In the genomic region with DNA sequence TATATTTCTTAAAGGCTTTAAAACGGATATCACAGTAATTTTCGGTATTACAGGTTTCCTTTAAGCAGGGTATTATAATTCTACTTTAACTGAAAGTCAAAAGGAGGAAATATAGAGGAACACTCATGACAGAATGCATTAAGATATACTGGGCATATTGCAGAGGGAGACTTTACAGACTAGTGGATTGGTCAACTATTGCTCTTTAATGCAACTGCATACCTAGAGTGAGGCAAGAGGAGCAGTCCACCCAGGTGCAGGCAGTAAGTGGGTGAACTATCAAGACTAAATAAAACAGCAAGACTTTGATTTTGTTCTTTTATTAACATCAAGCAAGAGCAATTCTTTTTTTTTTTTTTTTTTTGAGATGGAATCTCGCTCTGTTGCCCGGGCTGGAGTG, we compare ENCODE assay signal across 20 cellular contexts. TPM values are rescaled to one million over a fixed set of nuclear protein-coding genes. Genes with fewer than 3 reads are reported as not detected.
DNase-seq lines count a peak whose midpoint lies in the region; ATAC-seq, FAIRE-seq and TF ChIP-seq lines count a peak whose summit lies in the region.
"Had no signal": no experiment of that assay in that cellular context is flagged by ENCODE, and none has a peak within 500 bp of the region (broad histone marks: within the 10 kb centered on the region; RNA-seq: fewer than 3 reads in every experiment).

No MANE protein-coding gene starts in this region.

- H3K36me3 Mint-ChIP-seq in CD4-positive, CD25-positive, alpha-beta regulatory T cell, result peaks cover 12% of the 10 kb centered on the region
- H3K36me3 Mint-ChIP-seq in memory B cell, result peaks cover 8% of the 10 kb centered on the region

- no peak for TF ChIP-seq RAD21 in GM12878 (IDR thresholded peaks at IDR 0.05; ENCODE audit: insufficient read depth, low read depth, low read length)

- RAD21 ChIA-PET in GM12878 (lab: Charles Lee; ENCODE audit: unreplicated experiment), result interaction anchor here (0.7 kb wide), 1 partner anchor 12 kb away, joined by 4 read pairs; no protein-coding TSS in a partner anchor

- no peak for DNase-seq in CD4-positive, CD25-positive, alpha-beta regulatory T cell
- no peak for DNase-seq in GM12878 (ENCODE audit: low read depth, low spot score)
- no peak for DNase-seq in memory B cell (ENCODE audit: low spot score in 2 of 2)
- no peak for DNase-seq in activated T-cell treated with anti-CD3 and anti-CD28 coated beads, Interleukin-2, amount 50 U/mL, for 1 hour
- no peak for DNase-seq in GM20000 (ENCODE audit: low spot score)
- DNase-seq: Calu3; CD8-positive, alpha-beta T cell; KG1; NCI-H1417; NCI-H187; NCI-H446 treated with DMSO at 0.1 percent for 48 hours; NCI-H526 treated with DMSO at 0.1 percent for 48 hours; PC-3; Right ventricle myocardium superior had no signal

- peaks cover 34% of the 10 kb centered on the region for H3K4me1 ChIP-seq in CD4-positive, CD25-positive, alpha-beta regulatory T cell (ENCODE audit: control insufficient read depth, insufficient read depth, low read length, poor library complexity, severe bottlenecking)
- H3K4me1 ChIP-seq in HEK293 (ENCODE audit: control insufficient read depth, insufficient read depth, low read length) (peaks cover 21% of the 10 kb centered on the region), GM12878 (ENCODE audit: control insufficient read depth, insufficient read depth, low read length) (peaks cover 11% of the 10 kb centered on the region)

- H4K20me1 ChIP-seq in GM12878 (ENCODE audit: control insufficient read depth, insufficient read depth), result no peaks in the 10 kb centered on the region

- TF ChIP-seq CTCF in HEK293 (tag by site-specific recombination; IDR thresholded peaks at IDR 0.05) (no peak), GM12878 (IDR thresholded peaks at IDR 0.05 in 2 of 3, conservative IDR thresholded peaks at IDR 0.05 in 1 of 3; ENCODE audit: control insufficient read depth in 2 of 3, extremely low read depth in 1 of 3, insufficient read depth in 1 of 3, low read depth in 3 of 3, low read length in 3 of 3) (no peak), GM20000 (IDR thresholded peaks at IDR 0.05; ENCODE audit: extremely low read depth, missing control alignments) (no peak)

- H3K27ac Mint-ChIP-seq in CD4-positive, CD25-positive, alpha-beta regulatory T cell, result peak overlapping the region; percentile 1 to 77 (median 12)
- H3K27ac Mint-ChIP-seq in memory B cell, result peak overlapping the region; percentile 58
- H3K27ac Mint-ChIP-seq: CD8-positive, alpha-beta T cell had no signal

- 69% methylated on average over 3 of the region's 4 CpGs for WGBS in GM12878 (ENCODE audit: insufficient coverage, insufficient replicate concordance, low lambda C conversion rate, missing lambda C conversion rate)

- H3K27me3 Mint-ChIP-seq in CD4-positive, CD25-positive, alpha-beta regulatory T cell, result no peaks in the 10 kb centered on the region
- no peaks in the 10 kb centered on the region for H3K27me3 Mint-ChIP-seq in memory B cell

- SMC1A ChIA-PET in GM12878 (lab: Charles Lee; ENCODE audit: uncharacterized antibody, unreplicated experiment), result no interaction called here

- no peak for TF ChIP-seq EP300 in GM12878 (IDR thresholded peaks at IDR 0.05; ENCODE audit: borderline replicate concordance in 1 of 2, control insufficient read depth in 1 of 2, low read depth in 2 of 2, low read length in 2 of 2)

- H3K9me3 Mint-ChIP-seq in CD4-positive, CD25-positive, alpha-beta regulatory T cell, result no peaks in the 10 kb centered on the region
- H3K9me3 Mint-ChIP-seq in memory B cell, result peaks cover 1% of the 10 kb centered on the region
- H3K9me3 Mint-ChIP-seq: CD8-positive, alpha-beta T cell had no signal

- intact Hi-C loops in GM12878 (cut with micrococcal nuclease; ENCODE audit: unreplicated experiment), result no loop called here

- no peak overlapping the region for H2AFZ ChIP-seq in GM12878 (ENCODE audit: control insufficient read depth, low read depth, low read length)

- in situ Hi-C loops in GM12878 (cut with MboI), result no loop called here

- no peak for TF ChIP-seq POLR2A in GM12878 (IDR thresholded peaks at IDR 0.05; ENCODE audit: low read depth, low read length)

- BruUV-seq in GM12878 (replicated peaks; lab: Mats Ljungman, UMichigan), result no TSS peak

- peaks cover 87% of the 10 kb centered on the region for H3K79me2 ChIP-seq in GM12878 (ENCODE audit: control insufficient read depth, insufficient read depth, low read length)

- no peak overlapping the region for H3K4me2 ChIP-seq in GM12878 (ENCODE audit: control insufficient read depth, insufficient read depth)

- H3K27ac ChIP-seq in CD4-positive, CD25-positive, alpha-beta regulatory T cell (ENCODE audit: insufficient read depth, low read length, poor library complexity, severe bottlenecking), result no peak overlapping the region
- H3K27ac ChIP-seq in HEK293 (ENCODE audit: extremely low read depth, low read depth, low read length), result no peak overlapping the region
- H3K27ac ChIP-seq in GM12878 (ENCODE audit: control insufficient read depth, insufficient read depth), result no peak overlapping the region
- H3K27ac ChIP-seq: BLaER1 treated with 17β-estradiol and CSF1 and Interleukin-3, amounts not matched to agents 10 nM and 100 nM had no signal

- H3K4me3 Mint-ChIP-seq in CD4-positive, CD25-positive, alpha-beta regulatory T cell, result peak overlapping the region; percentile 67 to 83 (median 71)
- H3K4me3 Mint-ChIP-seq in memory B cell, result no peak overlapping the region
- H3K4me3 Mint-ChIP-seq: CD8-positive, alpha-beta T cell had no signal

- CTCF ChIA-PET in HEK293 (lab: Yijun Ruan, JAX) (no interaction called here), GM12878 (lab: Yijun Ruan, JAX) (no interaction called here)

- POLR2A ChIA-PET in HEK293 (lab: Yijun Ruan, JAX) (interaction anchor here (0.7 to 1.1 kb wide), 2 partner anchors 12 to 868 kb away, joined by 5 to 7 read pairs; no protein-coding TSS in a partner anchor), GM12878 (lab: Charles Lee) (no interaction called here)

- no peak for FAIRE-seq in GM12878 (lab: Jason Lieb, UNC)
- FAIRE-seq: G401.6, H54 had no signal

- H3K36me3 ChIP-seq in CD4-positive, CD25-positive, alpha-beta regulatory T cell (ENCODE audit: control insufficient read depth, insufficient read depth, low read length), result no peaks in the 10 kb centered on the region
- H3K36me3 ChIP-seq in HEK293 (ENCODE audit: control insufficient read depth in 2 of 2, insufficient read depth in 1 of 2, low read length in 2 of 2), result no peaks in the 10 kb centered on the region
- H3K36me3 ChIP-seq in GM12878 (ENCODE audit: control insufficient read depth in 2 of 2, insufficient read depth in 2 of 2, low read length in 1 of 2), result no peaks in the 10 kb centered on the region

- no peaks in the 10 kb centered on the region for H3K27me3 ChIP-seq in CD4-positive, CD25-positive, alpha-beta regulatory T cell (ENCODE audit: control insufficient read depth, insufficient read depth, low read length)
- H3K27me3 ChIP-seq in GM12878 (replicated peaks in 1 of 2; ENCODE audit: control insufficient read depth in 2 of 2, insufficient read depth in 2 of 2, low read length in 1 of 2), result no peaks in the 10 kb centered on the region
- H3K27me3 ChIP-seq: BLaER1 treated with 17β-estradiol and CSF1 and Interleukin-3, amounts not matched to agents 10 nM and 100 nM had no signal

- H3K9ac ChIP-seq in GM12878 (ENCODE audit: control insufficient read depth, insufficient read depth, low read length), result no peak overlapping the region
- H3K9ac ChIP-seq: BLaER1 treated with 17β-estradiol and CSF1 and Interleukin-3, amounts not matched to agents 10 nM and 100 nM had no signal

- H3K9me3 ChIP-seq in CD4-positive, CD25-positive, alpha-beta regulatory T cell (ENCODE audit: control insufficient read depth in 2 of 2, low read length in 2 of 2), result no peaks in the 10 kb centered on the region
- H3K9me3 ChIP-seq in HEK293 (ENCODE audit: control insufficient read depth, insufficient read depth, low read depth, low read length), result no peaks in the 10 kb centered on the region
- no peaks in the 10 kb centered on the region; the same call in 2 of the 3 replicates for H3K9me3 ChIP-seq in GM12878 (replicated peaks; ENCODE audit: control insufficient read depth, insufficient read depth, low read length)

- no peak for ATAC-seq in CD4-positive, CD25-positive, alpha-beta regulatory T cell (ENCODE audit: low read depth in 2 of 2)
- peak; percentile 59 for ATAC-seq in GM12878
- ATAC-seq in memory B cell (ENCODE audit: low read depth), result no peak
- ATAC-seq in HG02642 (IDR thresholded peaks at IDR 0.05; ENCODE audit: poor library complexity, unreplicated experiment), result no peak
- no peak for ATAC-seq in GM18502 (IDR thresholded peaks at IDR 0.05; ENCODE audit: poor library complexity, unreplicated experiment)
- ATAC-seq: CD8-positive, alpha-beta T cell; PC-3 had no signal

- H3K4me3 ChIP-seq in CD4-positive, CD25-positive, alpha-beta regulatory T cell (ENCODE audit: low read depth, low read length), result peak overlapping the region; percentile 37
- no peak overlapping the region for H3K4me3 ChIP-seq in HEK293 (ENCODE audit: low read depth, low read length)
- H3K4me3 ChIP-seq in GM12878, result no peak overlapping the region
- H3K4me3 ChIP-seq: BLaER1 treated with 17β-estradiol and CSF1 and Interleukin-3, amounts not matched to agents 10 nM and 100 nM had no signal

- peaks cover 50 to 91% (median 67%) of the 10 kb centered on the region in 4 donors for H3K4me1 Mint-ChIP-seq in CD4-positive, CD25-positive, alpha-beta regulatory T cell
- peaks cover 50% of the 10 kb centered on the region for H3K4me1 Mint-ChIP-seq in memory B cell

TF ChIP-seq in HEK293, 187 proteins besides CTCF, POLR2A, EP300 and RAD21 (continues in another document):
- no peak for TF ChIP-seq GLIS2 (tag by site-specific recombination; IDR thresholded peaks at IDR 0.05)

RNA-seq across cellular contexts. Expression of gene SCAF4, which starts 10.5 kb away (rescaled TPM):
- 70.9 TPM for total RNA-seq in CD4-positive, CD25-positive, alpha-beta regulatory T cell
- polyA plus RNA-seq in CD4-positive, CD25-positive, alpha-beta regulatory T cell, result 10 to 100 TPM; 15.8 to 20.6 (median 18.6) TPM
- total RNA-seq in GM12878 (2013; cell fraction: nucleolus; rRNA removed), result 82.4 and 89.4 TPM in 2 replicates
- total RNA-seq in GM12878 (2014; rRNA removed) (7.8 and 12.0 TPM in 2 replicates), GM12878 (2014; rRNA removed; fragmentation: Illumina TruSeq; extraction: Trizol) (11.2 and 12.0 TPM in 2 replicates), GM12878 (2021) (44.8 and 49.3 TPM in 2 replicates)
- polyA plus RNA-seq in GM12878 (2011; ENCODE audit: low read depth), result 14.9 TPM
- polyA plus RNA-seq in GM12878 (2011; rRNA removed) (14.5 TPM in 2 replicates), GM12878 (2014; fragmentation: Illumina TruSeq; extraction: Trizol) (34.7 and 39.1 TPM in 2 replicates), GM12878 (2014; fragmentation: Nextera tagmentation; extraction: Ambion mirVana) (1 to 10 TPM; 4.3 to 4.6 TPM), GM12878 (2014; rRNA removed) (17.4 and 22.8 TPM in 2 replicates), GM12878 (2016; fragmentation: Nextera tagmentation; extraction: Ambion mirVana) (10 to 100 TPM; 39.7 to 42.3 TPM)
- polyA plus RNA-seq in GM12878 (2011; cell fraction: cytosol; rRNA removed), result 10.0 and 15.1 TPM in 2 replicates
- polyA plus RNA-seq in GM12878 (2011; cell fraction: nucleus; rRNA removed), result 44.6 and 54.9 TPM in 2 replicates
- polyA plus RNA-seq in GM12878 (2012), result 19.6 and 23.9 TPM in 2 replicates
- polyA minus RNA-seq in GM12878 (2011; rRNA and poly(A)+ RNA removed), result 24.1 and 27.7 TPM in 2 replicates
- polyA minus RNA-seq in GM12878 (2011; cell fraction: cytosol; rRNA and poly(A)+ RNA removed), result 10.6 and 10.8 TPM in 2 replicates
- 43.5 and 72.9 TPM in 2 replicates for polyA minus RNA-seq in GM12878 (2011; cell fraction: nucleus; rRNA and poly(A)+ RNA removed)
